ENCODE assay signal across 20 cellular contexts in the genomic region with DNA sequence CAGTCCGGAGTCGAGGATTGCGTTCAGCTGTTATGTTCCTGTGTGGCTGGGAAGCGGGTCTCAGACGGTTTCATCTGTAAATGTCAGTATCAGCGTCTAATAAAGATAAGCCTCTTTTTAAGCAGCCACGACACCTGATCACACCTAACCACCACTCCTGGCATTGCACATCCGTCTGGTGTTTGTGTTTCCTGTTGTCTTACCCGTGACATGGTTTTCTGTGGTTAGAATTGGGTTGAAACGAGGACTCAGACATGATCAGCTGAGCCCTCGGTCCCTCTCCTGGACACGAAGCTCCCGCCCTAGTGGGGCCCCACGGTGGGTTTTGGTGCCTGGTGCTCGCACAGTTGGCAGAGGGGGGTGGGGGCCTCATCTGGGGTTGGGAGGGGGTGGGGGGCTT. TPM values are rescaled to one million over a fixed set of nuclear protein-coding genes. Genes with fewer than 3 reads are reported as not detected.
DNase-seq lines count a peak whose midpoint lies in the region; ATAC-seq, FAIRE-seq and TF ChIP-seq lines count a peak whose summit lies in the region.
"Had no signal": no experiment of that assay in that cellular context is flagged by ENCODE, and none has a peak within 500 bp of the region (broad histone marks: within the 10 kb centered on the region; RNA-seq: fewer than 3 reads in every experiment).

No MANE protein-coding gene starts in this region.

- POLR2A ChIA-PET in GM12878 (lab: Charles Lee) = no interaction called here

- FAIRE-seq in GM12878 (lab: Jason Lieb, UNC) = no peak
- FAIRE-seq in urothelium cell line (lab: Jason Lieb, UNC) = peak; percentile 53
- FAIRE-seq: RCC 7860 had no signal

- BruUV-seq in GM12878 (replicated peaks; lab: Mats Ljungman, UMichigan) = no TSS peak

- no peaks in the 10 kb centered on the region for H4K20me1 ChIP-seq in GM12878 (ENCODE audit: control insufficient read depth, insufficient read depth)

- H3K27ac ChIP-seq in GM12878 (ENCODE audit: control insufficient read depth, insufficient read depth) = no peak overlapping the region
- no peak overlapping the region for H3K27ac ChIP-seq in vagina
- H3K27ac ChIP-seq: ascending aorta had no signal

- no peak for TF ChIP-seq RAD21 in GM12878 (IDR thresholded peaks at IDR 0.05; ENCODE audit: insufficient read depth, low read depth, low read length)

- no peak overlapping the region for H3K4me2 ChIP-seq in GM12878 (ENCODE audit: control insufficient read depth, insufficient read depth)

- H3K36me3 ChIP-seq in GM12878 (ENCODE audit: control insufficient read depth in 2 of 2, insufficient read depth in 2 of 2, low read length in 1 of 2) (no peaks in the 10 kb centered on the region; a peak in 1 of 4 replicates), vagina (no peaks in the 10 kb centered on the region)
- H3K36me3 ChIP-seq: ascending aorta had no signal

- no peak overlapping the region for H3K9ac ChIP-seq in GM12878 (ENCODE audit: control insufficient read depth, insufficient read depth, low read length)

- TF ChIP-seq POLR2A in GM12878 (IDR thresholded peaks at IDR 0.05; ENCODE audit: low read depth, low read length) (no peak), vagina (IDR thresholded peaks at IDR 0.05) (no peak)

- H3K27me3 ChIP-seq in GM12878 (replicated peaks in 1 of 2; ENCODE audit: control insufficient read depth in 2 of 2, insufficient read depth in 2 of 2, low read length in 1 of 2) (no peaks in the 10 kb centered on the region), vagina (no peaks in the 10 kb centered on the region)
- H3K27me3 ChIP-seq: ascending aorta had no signal

- WGBS in GM12878 (ENCODE audit: insufficient coverage, insufficient replicate concordance, low lambda C conversion rate, missing lambda C conversion rate) = 44% methylated on average over 14 of the region's 15 CpGs

- H3K4me1 ChIP-seq in GM12878 (ENCODE audit: control insufficient read depth, insufficient read depth, low read length) (no peaks in the 10 kb centered on the region), vagina (no peaks in the 10 kb centered on the region)
- H3K4me1 ChIP-seq: ascending aorta had no signal

- peak; percentile 30 for DNase-seq in stimulated activated CD8-positive, alpha-beta memory T cell treated with anti-CD3 and anti-CD28 coated beads, Interleukin-12 subunit alpha, Interleukin-12 subunit beta, amount 100 ng/mL, for 1 hour (ENCODE audit: low read depth)
- DNase-seq in stimulated activated CD8-positive, alpha-beta memory T cell treated with anti-CD3 and anti-CD28 coated beads, Interleukin-4, amount 100 ng/mL, for 48 hours = no peak
- DNase-seq in T-helper 2 cell (peak in 3 of 5 experiments; percentile 42 to 91 (median 77)), GM12878 (ENCODE audit: low read depth, low spot score) (no peak), urothelium cell line (ENCODE audit: low spot score) (no peak), NCI-H146 treated with DMSO at 0.1 percent for 48 hours (lab: John Stamatoyannopoulos, UW; ENCODE audit: unreplicated experiment) (no peak), vagina (ENCODE audit: extremely low spot score in 2 of 2) (no peak), NCI-H1092 treated with DMSO at 0.1 percent for 48 hours (lab: John Stamatoyannopoulos, UW) (no peak)
- DNase-seq: C1 segment of cervical spinal cord, cortex of kidney, DMS79 treated with DMSO at 0.1 percent for 48 hours, head of caudate nucleus, islet precursor cell, NCI-H2081, NCI-H748 treated with DMSO at 0.1 percent for 48 hours had no signal

- SMC1A ChIA-PET in GM12878 (lab: Charles Lee; ENCODE audit: uncharacterized antibody, unreplicated experiment) = no interaction called here

- TF ChIP-seq EP300 in GM12878 (IDR thresholded peaks at IDR 0.05; ENCODE audit: borderline replicate concordance in 1 of 2, control insufficient read depth in 1 of 2, low read depth in 2 of 2, low read length in 2 of 2) = no peak

- in situ Hi-C loops in GM12878 (cut with MboI) = no loop called here

- no peak overlapping the region for H3K4me3 ChIP-seq in GM12878
- H3K4me3 ChIP-seq in vagina = no peak overlapping the region
- H3K4me3 ChIP-seq: ascending aorta, skin epidermis had no signal

- RAD21 ChIA-PET in GM12878 (lab: Charles Lee; ENCODE audit: unreplicated experiment) = no interaction called here

- H3K9me3 ChIP-seq in GM12878 (replicated peaks; ENCODE audit: control insufficient read depth, insufficient read depth, low read length) (no peaks in the 10 kb centered on the region), vagina (no peaks in the 10 kb centered on the region)
- H3K9me3 ChIP-seq: ascending aorta had no signal

- H3K79me2 ChIP-seq in GM12878 (ENCODE audit: control insufficient read depth, insufficient read depth, low read length) = no peaks in the 10 kb centered on the region

- intact Hi-C loops in GM12878 (cut with micrococcal nuclease; ENCODE audit: unreplicated experiment) (no loop called here), vagina (cut with DNase I) (no loop called here)

- no peak overlapping the region for H2AFZ ChIP-seq in GM12878 (ENCODE audit: control insufficient read depth, low read depth, low read length)

- peak; percentile 33; the same call in 2 of the 3 replicates for ATAC-seq in GM12878
- ATAC-seq: esophagus mucosa had no signal

- TF ChIP-seq CTCF in GM12878 (IDR thresholded peaks at IDR 0.05 in 2 of 3, conservative IDR thresholded peaks at IDR 0.05 in 1 of 3; ENCODE audit: control insufficient read depth in 2 of 3, extremely low read depth in 1 of 3, insufficient read depth in 1 of 3, low read depth in 3 of 3, low read length in 3 of 3) = no peak
- no peak for TF ChIP-seq CTCF in vagina (IDR thresholded peaks at IDR 0.05)

- CTCF ChIA-PET in GM12878 (lab: Yijun Ruan, JAX) = no interaction called here

TF ChIP-seq in GM12878, 131 proteins besides CTCF, POLR2A, EP300 and RAD21 (continues in another document):
- no peak for TF ChIP-seq STAT3 (IDR thresholded peaks at IDR 0.05; ENCODE audit: low read depth, low read length)
- TF ChIP-seq TCF3 (IDR thresholded peaks at IDR 0.05; ENCODE audit: borderline replicate concordance, insufficient read depth, low read depth, low read length) = no peak
- TF ChIP-seq TBL1XR1 (IDR thresholded peaks at IDR 0.05; ENCODE audit: low read depth, low read length) = no peak
- TF ChIP-seq NR2C1 (IDR thresholded peaks at IDR 0.05) = no peak
- no peak for TF ChIP-seq TCF12 (IDR thresholded peaks at IDR 0.05; ENCODE audit: low read depth, low read length)

RNA-seq across cellular contexts. Expression of a gene that starts 18.3 kb away (rescaled TPM):
- total RNA-seq in GM12878 (2013; cell fraction: nucleolus; rRNA removed) = 55.5 and 58.7 TPM in 2 replicates
- total RNA-seq in GM12878 (2014; rRNA removed) (22.5 and 23.4 TPM in 2 replicates), GM12878 (2014; rRNA removed; fragmentation: Illumina TruSeq; extraction: Trizol) (13.1 and 13.5 TPM in 2 replicates), GM12878 (2021) (39.6 and 46.9 TPM in 2 replicates), vagina (4.9 TPM)
- polyA plus RNA-seq in GM12878 (2011; ENCODE audit: low read depth) = 2.9 TPM
- polyA plus RNA-seq in GM12878 (2011; rRNA removed) (6.1 and 7.4 TPM in 2 replicates), GM12878 (2014; fragmentation: Illumina TruSeq; extraction: Trizol) (16.5 and 17.5 TPM in 2 replicates), GM12878 (2014; fragmentation: Nextera tagmentation; extraction: Ambion mirVana) (1 to 10 TPM in 1 of 2 experiments, under 1 TPM in 1; 0.29 to 1.1 TPM), GM12878 (2014; rRNA removed) (39.7 and 49.2 TPM in 2 replicates), GM12878 (2016; fragmentation: Nextera tagmentation; extraction: Ambion mirVana) (10 to 100 TPM; 17.6 to 19.7 TPM)
- 5.6 and 10.3 TPM in 2 replicates for polyA plus RNA-seq in GM12878 (2011; cell fraction: cytosol; rRNA removed)
- polyA plus RNA-seq in GM12878 (2011; cell fraction: nucleus; rRNA removed) = 210 and 211 TPM in 2 replicates
- 8.5 and 9.2 TPM in 2 replicates for polyA plus RNA-seq in GM12878 (2012)
- polyA minus RNA-seq in GM12878 (2011; rRNA and poly(A)+ RNA removed) = 1.2 and 1.4 TPM in 2 replicates
- polyA minus RNA-seq in GM12878 (2011; cell fraction: cytosol; rRNA and poly(A)+ RNA removed) = 3.2 TPM in 1 of 2 replicates, not detected in the other
- 5.8 and 6.4 TPM in 2 replicates for polyA minus RNA-seq in GM12878 (2011; cell fraction: nucleus; rRNA and poly(A)+ RNA removed)
- total RNA-seq: ascending aorta had no signal

RNA-seq across cellular contexts. Expression of a gene that starts 19.6 kb away (rescaled TPM):
- not detected in 2 replicates for total RNA-seq in GM12878 (2013; cell fraction: nucleolus; rRNA removed)
- total RNA-seq in GM12878 (2014; rRNA removed) = not detected in 2 replicates
- not detected in 2 replicates for total RNA-seq in GM12878 (2014; rRNA removed; fragmentation: Illumina TruSeq; extraction: Trizol)
- not detected in 2 replicates for total RNA-seq in GM12878 (2021)
- not detected for polyA plus RNA-seq in GM12878 (2011; ENCODE audit: low read depth)
- polyA plus RNA-seq in GM12878 (2011; rRNA removed) = not detected in 2 replicates
- not detected in 2 replicates for polyA plus RNA-seq in GM12878 (2011; cell fraction: cytosol; rRNA removed)
- 0.34 and 0.47 TPM in 2 replicates for polyA plus RNA-seq in GM12878 (2011; cell fraction: nucleus; rRNA removed)
- not detected in 2 replicates for polyA plus RNA-seq in GM12878 (2012)
- not detected in 2 replicates for polyA plus RNA-seq in GM12878 (2014; fragmentation: Illumina TruSeq; extraction: Trizol)
- not detected for polyA plus RNA-seq in GM12878 (2014; fragmentation: Nextera tagmentation; extraction: Ambion mirVana)
- polyA plus RNA-seq in GM12878 (2014; rRNA removed) = not detected in 2 replicates
- not detected for polyA plus RNA-seq in GM12878 (2016; fragmentation: Nextera tagmentation; extraction: Ambion mirVana)
- not detected in 2 replicates for polyA minus RNA-seq in GM12878 (2011; rRNA and poly(A)+ RNA removed)
- polyA minus RNA-seq in GM12878 (2011; cell fraction: cytosol; rRNA and poly(A)+ RNA removed) = not detected in 2 replicates
- not detected in 2 replicates for polyA minus RNA-seq in GM12878 (2011; cell fraction: nucleus; rRNA and poly(A)+ RNA removed)
- not detected for total RNA-seq in vagina
- total RNA-seq: ascending aorta, esophagus mucosa, HT1080 had no signal

RNA-seq across cellular contexts. Expression of a gene that starts 33.4 kb away (rescaled TPM):
- 555 and 566 TPM in 2 replicates for total RNA-seq in GM12878 (2013; cell fraction: nucleolus; rRNA removed)
- total RNA-seq in GM12878 (2014; rRNA removed) (7,892 and 9,428 TPM in 2 replicates), GM12878 (2014; rRNA removed; fragmentation: Illumina TruSeq; extraction: Trizol) (2,108 and 2,400 TPM in 2 replicates), GM12878 (2021) (4,034 and 4,132 TPM in 2 replicates), vagina (8,204 TPM)
- 2,666 TPM for polyA plus RNA-seq in GM12878 (2011; ENCODE audit: low read depth)
- polyA plus RNA-seq in GM12878 (2011; rRNA removed) (1,025 and 2,315 TPM in 2 replicates), GM12878 (2014; fragmentation: Illumina TruSeq; extraction: Trizol) (872 and 1,693 TPM in 2 replicates), GM12878 (2014; fragmentation: Nextera tagmentation; extraction: Ambion mirVana) (1,000 to 10,000 TPM in 1 of 2 experiments, 100 to 1,000 TPM in 1; 386 to 1,247 TPM), GM12878 (2014; rRNA removed) (6,764 and 8,907 TPM in 2 replicates), GM12878 (2016; fragmentation: Nextera tagmentation; extraction: Ambion mirVana) (1,000 to 10,000 TPM; 2,572 to 2,650 TPM)
- 3,460 and 6,315 TPM in 2 replicates for polyA plus RNA-seq in GM12878 (2011; cell fraction: cytosol; rRNA removed)
- polyA plus RNA-seq in GM12878 (2011; cell fraction: nucleus; rRNA removed) = 1,880 and 1,959 TPM in 2 replicates
- 4,925 and 6,484 TPM in 2 replicates for polyA plus RNA-seq in GM12878 (2012)
- polyA minus RNA-seq in GM12878 (2011; rRNA and poly(A)+ RNA removed) = 392 and 1,069 TPM in 2 replicates
- polyA minus RNA-seq in GM12878 (2011; cell fraction: cytosol; rRNA and poly(A)+ RNA removed) = 929 and 1,175 TPM in 2 replicates
- 344 and 499 TPM in 2 replicates for polyA minus RNA-seq in GM12878 (2011; cell fraction: nucleus; rRNA and poly(A)+ RNA removed)

Comparison
In these comparisons a context has a peak if more than half of its experiments do, and no peak if none do; other contexts are left out.
1. DNase-seq: peak in stimulated activated CD8-positive, alpha-beta memory T cell treated with anti-CD3 and anti-CD28 coated beads, Interleukin-12 subunit alpha, Interleukin-12 subunit beta, amount 100 ng/mL, for 1 hour (single experiment) and T-helper 2 cell (3 of 5); none in stimulated activated CD8-positive, alpha-beta memory T cell treated with anti-CD3 and anti-CD28 coated beads, Interleukin-4, amount 100 ng/mL, for 48 hours (single experiment), GM12878 (single experiment), urothelium cell line (single experiment), NCI-H146 treated with DMSO at 0.1 percent for 48 hours (single experiment), vagina (0 of 2) and NCI-H1092 treated with DMSO at 0.1 percent for 48 hours (single experiment).